ENCODE assay signal across 19 cellular contexts in the genomic region with DNA sequence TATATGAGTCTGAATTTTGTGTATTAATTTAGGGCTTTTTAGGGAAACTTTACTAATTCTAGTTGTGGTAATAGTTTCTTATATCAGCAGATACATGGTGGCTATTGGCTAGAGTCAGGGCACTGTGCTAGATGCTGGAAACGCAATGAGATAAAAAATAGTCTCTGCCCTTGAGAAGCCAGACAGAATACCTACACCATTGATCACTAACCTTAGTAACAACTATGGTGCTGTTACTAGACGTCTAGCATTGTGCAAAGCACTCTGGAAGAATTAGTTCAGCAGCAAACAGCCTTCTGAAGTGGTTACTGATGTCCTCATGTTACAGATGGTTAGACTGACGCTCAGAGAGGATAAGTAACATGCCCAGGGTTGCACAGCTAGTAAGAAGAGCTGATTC.
DNase-seq lines count a peak whose midpoint lies in the region; ATAC-seq, FAIRE-seq and TF ChIP-seq lines count a peak whose summit lies in the region.
"Had no signal": no experiment of that assay in that cellular context is flagged by ENCODE, and none has a peak within 500 bp of the region (broad histone marks: within the 10 kb centered on the region; RNA-seq: fewer than 3 reads in every experiment).

No MANE protein-coding gene starts in this region.

- H3K36me3 ChIP-seq in RWPE2 (ENCODE audit: low read depth) (no peaks in the 10 kb centered on the region), keratinocyte (ENCODE audit: control insufficient read depth in 2 of 2, extremely low read depth in 1 of 2, insufficient read depth in 2 of 2, low read length in 2 of 2) (no peaks in the 10 kb centered on the region)
- no peaks in the 10 kb centered on the region for H3K36me3 ChIP-seq in CD4-positive, alpha-beta memory T cell (ENCODE audit: insufficient read depth, low read length)
- H3K36me3 ChIP-seq: HAP-1 had no signal

- TF ChIP-seq CTCF in RWPE2 (IDR thresholded peaks at IDR 0.05; ENCODE audit: poor library complexity, severe bottlenecking) (no peak), keratinocyte (optimal IDR thresholded peaks at IDR 0.05 in 1 of 3, IDR thresholded peaks at IDR 0.05 in 1 of 3, conservative IDR thresholded peaks at IDR 0.05 in 1 of 3; ENCODE audit: extremely low read depth in 1 of 3, insufficient read depth in 2 of 3, low read length in 3 of 3) (no peak)

- peaks cover 0 to 3% (median 0%) of the 10 kb centered on the region in 8 donors for H3K9me3 Mint-ChIP-seq in CD4-positive, alpha-beta memory T cell
- no peaks in the 10 kb centered on the region for H3K9me3 Mint-ChIP-seq in activated T-helper 2 cell treated with anti-CD3 and anti-CD28 coated beads, Interferon-gamma antibody, Interleukin-2, Interleukin-4, amounts not matched to agents 10 μg/mL and 5 μg/mL and 100 μg/mL, durations not matched to agents 14 hours and 24 hours and 36 hours
- H3K9me3 Mint-ChIP-seq: CD4-positive, alpha-beta T cell had no signal

- intact Hi-C loops in CD4-positive, alpha-beta memory T cell (cut with micrococcal nuclease): no loop called here
- intact Hi-C loops in activated T-helper 2 cell treated with anti-CD3 and anti-CD28 coated beads, Interferon-gamma antibody, Interleukin-2, Interleukin-4, amounts not matched to agents 10 μg/mL and 5 μg/mL and 100 μg/mL, durations not matched to agents 14 hours and 24 hours and 36 hours (cut with micrococcal nuclease): no loop called here

- H3K9ac ChIP-seq in keratinocyte (ENCODE audit: control insufficient read depth, extremely low read depth, insufficient read depth, low read length): no peak overlapping the region
- H3K9ac ChIP-seq: GM23248 had no signal

- FAIRE-seq in keratinocyte (lab: Jason Lieb, UNC): peak; percentile 41
- FAIRE-seq: A549, GM12891 had no signal

- H3K9me3 ChIP-seq in RWPE2 (ENCODE audit: severe bottlenecking): no peaks in the 10 kb centered on the region
- H3K9me3 ChIP-seq in keratinocyte (ENCODE audit: control insufficient read depth, low read depth, low read length): no peaks in the 10 kb centered on the region
- H3K9me3 ChIP-seq in CD4-positive, alpha-beta memory T cell (ENCODE audit: control insufficient read depth in 1 of 2, low read length in 2 of 2): no peaks in the 10 kb centered on the region
- H3K9me3 ChIP-seq: A549, HAP-1 had no signal

- H3K36me3 Mint-ChIP-seq in CD4-positive, alpha-beta memory T cell: no peaks in the 10 kb centered on the region
- H3K36me3 Mint-ChIP-seq in activated T-helper 2 cell treated with anti-CD3 and anti-CD28 coated beads, Interferon-gamma antibody, Interleukin-2, Interleukin-4, amounts not matched to agents 10 μg/mL and 5 μg/mL and 100 μg/mL, durations not matched to agents 14 hours and 24 hours and 36 hours (ENCODE audit: low read depth): no peaks in the 10 kb centered on the region

- no peaks in the 10 kb centered on the region for H3K9me1 ChIP-seq in keratinocyte (ENCODE audit: control insufficient read depth, extremely low read depth, insufficient read depth, low read length)

- dilution Hi-C loops in keratinocyte (cut with MboI; ENCODE audit: extremely low pct_ligation_motif_present, low sequenced_read_pairs): no loop called here

- H3K79me2 ChIP-seq in keratinocyte (ENCODE audit: control insufficient read depth, insufficient read depth, low read length): no peaks in the 10 kb centered on the region

- DNase-seq in DMS53 (lab: John Stamatoyannopoulos, UW) (peak; percentile 57), DMS53 treated with DMSO at 0.1 percent for 48 hours (lab: John Stamatoyannopoulos, UW; ENCODE audit: unreplicated experiment) (no peak), RWPE2 (ENCODE audit: low spot score) (no peak), epithelial cell of prostate (ENCODE audit: low read depth, low spot score) (peak; percentile 18), keratinocyte (ENCODE audit: low read depth, low spot score) (no peak)
- no peak for DNase-seq in CD4-positive, alpha-beta memory T cell
- DNase-seq in stimulated activated CD4-positive, alpha-beta T cell treated with anti-CD3 and anti-CD28 coated beads, Interleukin-4, amount 100 ng/mL, for 24 hours: no peak
- DNase-seq in activated T-helper 2 cell treated with anti-CD3 and anti-CD28 coated beads, Interferon-gamma antibody, Interleukin-2, Interleukin-4, amounts not matched to agents 10 μg/mL and 5 μg/mL and 100 μg/mL, durations not matched to agents 14 hours and 24 hours and 36 hours (ENCODE audit: low spot score): no peak
- DNase-seq: AML-193; CD4-positive, alpha-beta T cell; DMS153; DND-41; EL; GM23248 had no signal

- CTCF ChIA-PET in CD4-positive, alpha-beta memory T cell (lab: Charles Lee; ENCODE audit: partially characterized antibody): no interaction called here

- peak overlapping the region; percentile 46 for H3K4me2 ChIP-seq in keratinocyte (ENCODE audit: control insufficient read depth, extremely low read depth, insufficient read depth, low read depth, low read length)
- H3K4me2 ChIP-seq: A549 had no signal

- H3K27me3 Mint-ChIP-seq in CD4-positive, alpha-beta memory T cell: peaks cover 7 to 18% of the 10 kb centered on the region in 2 donors
- H3K27me3 Mint-ChIP-seq in activated T-helper 2 cell treated with anti-CD3 and anti-CD28 coated beads, Interferon-gamma antibody, Interleukin-2, Interleukin-4, amounts not matched to agents 10 μg/mL and 5 μg/mL and 100 μg/mL, durations not matched to agents 14 hours and 24 hours and 36 hours (ENCODE audit: low read depth): peaks cover 14% of the 10 kb centered on the region

- H3K27ac Mint-ChIP-seq in CD4-positive, alpha-beta memory T cell: no peak overlapping the region
- no peak overlapping the region for H3K27ac Mint-ChIP-seq in activated T-helper 2 cell treated with anti-CD3 and anti-CD28 coated beads, Interferon-gamma antibody, Interleukin-2, Interleukin-4, amounts not matched to agents 10 μg/mL and 5 μg/mL and 100 μg/mL, durations not matched to agents 14 hours and 24 hours and 36 hours
- H3K27ac Mint-ChIP-seq: CD4-positive, alpha-beta T cell had no signal

- H3K27ac ChIP-seq in RWPE2 (ENCODE audit: poor library complexity, severe bottlenecking): peak overlapping the region; percentile 27
- H3K27ac ChIP-seq in epithelial cell of prostate: no peak overlapping the region
- no peak overlapping the region for H3K27ac ChIP-seq in keratinocyte (ENCODE audit: control insufficient read depth, insufficient read depth, low read length)
- no peak overlapping the region for H3K27ac ChIP-seq in CD4-positive, alpha-beta memory T cell (ENCODE audit: low read depth, low read length)
- H3K27ac ChIP-seq: 22Rv1, A549, C4-2B, GM23248 had no signal

- POLR2A ChIA-PET in CD4-positive, alpha-beta memory T cell (lab: Charles Lee; ENCODE audit: partially characterized antibody): no interaction called here

- H3K4me3 ChIP-seq in RWPE2 (ENCODE audit: severe bottlenecking) (no peak overlapping the region), keratinocyte (ENCODE audit: control insufficient read depth in 2 of 3, extremely low read depth in 1 of 3, insufficient read depth in 2 of 3, low read depth in 1 of 3, low read length in 3 of 3) (no peak overlapping the region)
- no peak overlapping the region for H3K4me3 ChIP-seq in CD4-positive, alpha-beta memory T cell (ENCODE audit: low read length in 2 of 2)
- H3K4me3 ChIP-seq: A549, GM23248, HAP-1 had no signal

- no peaks in the 10 kb centered on the region for H3K4me1 Mint-ChIP-seq in CD4-positive, alpha-beta memory T cell
- no peaks in the 10 kb centered on the region for H3K4me1 Mint-ChIP-seq in activated T-helper 2 cell treated with anti-CD3 and anti-CD28 coated beads, Interferon-gamma antibody, Interleukin-2, Interleukin-4, amounts not matched to agents 10 μg/mL and 5 μg/mL and 100 μg/mL, durations not matched to agents 14 hours and 24 hours and 36 hours (ENCODE audit: low read depth)

- H3K4me3 Mint-ChIP-seq in CD4-positive, alpha-beta memory T cell: no peak overlapping the region
- H3K4me3 Mint-ChIP-seq in activated T-helper 2 cell treated with anti-CD3 and anti-CD28 coated beads, Interferon-gamma antibody, Interleukin-2, Interleukin-4, amounts not matched to agents 10 μg/mL and 5 μg/mL and 100 μg/mL, durations not matched to agents 14 hours and 24 hours and 36 hours (ENCODE audit: low read depth): no peak overlapping the region
- H3K4me3 Mint-ChIP-seq: CD4-positive, alpha-beta T cell had no signal

- H3K27me3 ChIP-seq in RWPE2 (ENCODE audit: insufficient read depth, poor library complexity, severe bottlenecking): peaks cover 4% of the 10 kb centered on the region
- peaks cover 58% of the 10 kb centered on the region for H3K27me3 ChIP-seq in keratinocyte (ENCODE audit: control insufficient read depth, extremely low read depth, insufficient read depth, low read length)
- H3K27me3 ChIP-seq in CD4-positive, alpha-beta memory T cell (ENCODE audit: insufficient read depth, low read length): no peaks in the 10 kb centered on the region

- H2AFZ ChIP-seq in keratinocyte (ENCODE audit: control insufficient read depth, low read length): no peak overlapping the region
- H2AFZ ChIP-seq: GM23248 had no signal

- peak; percentile 74 for ATAC-seq in RWPE2 (ENCODE audit: low read depth)
- ATAC-seq: A549 had no signal

- no peaks in the 10 kb centered on the region for H4K20me1 ChIP-seq in keratinocyte (ENCODE audit: control insufficient read depth, extremely low read depth, insufficient read depth, low read length)

- H3K4me1 ChIP-seq in RWPE2 (ENCODE audit: insufficient read depth, poor library complexity, severe bottlenecking) (peaks cover 22% of the 10 kb centered on the region), keratinocyte (ENCODE audit: control insufficient read depth, extremely low read depth, insufficient read depth, low read length) (peaks cover 13% of the 10 kb centered on the region)
- no peaks in the 10 kb centered on the region for H3K4me1 ChIP-seq in CD4-positive, alpha-beta memory T cell (ENCODE audit: insufficient read depth, low read length)
- H3K4me1 ChIP-seq: A549, HAP-1 had no signal

Comparison
In these comparisons a context has a peak if more than half of its experiments do, and no peak if none do; other contexts are left out.
1. DNase-seq: peak in DMS53 (single experiment) and epithelial cell of prostate (single experiment); none in DMS53 treated with DMSO at 0.1 percent for 48 hours (single experiment), RWPE2 (single experiment), keratinocyte (single experiment), CD4-positive, alpha-beta memory T cell (0 of 5), stimulated activated CD4-positive, alpha-beta T cell treated with anti-CD3 and anti-CD28 coated beads, Interleukin-4, amount 100 ng/mL, for 24 hours (single experiment) and activated T-helper 2 cell treated with anti-CD3 and anti-CD28 coated beads, Interferon-gamma antibody, Interleukin-2, Interleukin-4, amounts not matched to agents 10 μg/mL and 5 μg/mL and 100 μg/mL, durations not matched to agents 14 hours and 24 hours and 36 hours (single experiment).